In the genomic region with DNA sequence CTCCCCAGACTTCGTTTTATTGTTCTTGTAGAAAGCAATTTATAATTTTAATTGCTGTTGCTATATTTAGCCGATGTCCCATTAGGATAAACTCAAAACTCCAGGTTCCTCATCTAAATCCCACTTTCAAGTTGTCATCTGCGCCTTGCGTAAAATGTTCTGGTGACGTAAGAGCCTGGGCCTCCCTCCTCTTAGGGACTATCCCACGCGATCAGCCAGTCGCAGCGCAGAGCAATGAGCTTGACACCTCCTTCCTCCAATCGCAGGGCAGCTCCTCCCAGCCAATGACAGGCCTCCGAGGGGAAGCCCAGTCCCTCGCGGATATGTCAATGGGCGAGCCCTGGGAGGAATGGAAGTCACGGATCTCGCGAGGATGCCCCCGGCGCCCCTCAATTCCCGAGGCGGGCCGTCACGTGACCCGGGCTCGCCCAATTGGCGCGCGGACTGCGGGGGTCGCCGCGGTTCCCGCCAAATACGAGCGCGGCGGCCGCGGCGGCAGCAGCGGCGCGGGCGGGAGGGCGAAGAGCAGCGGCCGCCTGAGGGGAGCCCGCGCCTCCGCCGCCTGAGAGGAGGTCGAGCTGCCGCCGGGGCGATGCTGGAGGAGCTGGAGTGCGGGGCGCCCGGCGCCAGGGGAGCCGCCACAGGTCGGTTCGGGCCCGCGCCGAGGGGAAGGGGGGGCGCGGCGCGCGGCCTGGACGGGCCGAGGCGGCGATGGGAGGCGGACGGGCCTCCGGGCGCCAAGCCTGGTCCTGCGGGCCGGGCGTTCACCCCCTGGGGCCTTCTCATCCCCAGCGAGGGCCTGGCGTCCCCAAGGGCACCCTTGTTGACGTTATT, we compare ENCODE assay signal across 8 cellular contexts. TPM values are rescaled to one million over a fixed set of nuclear protein-coding genes. Genes with fewer than 3 reads are reported as not detected.
A peak's percentile ranks its signal among the peaks of the same experiment; 100 is the strongest.
DNase-seq lines count a peak whose midpoint lies in the region; ATAC-seq and TF ChIP-seq lines count a peak whose summit lies in the region.

A gene with protein sequence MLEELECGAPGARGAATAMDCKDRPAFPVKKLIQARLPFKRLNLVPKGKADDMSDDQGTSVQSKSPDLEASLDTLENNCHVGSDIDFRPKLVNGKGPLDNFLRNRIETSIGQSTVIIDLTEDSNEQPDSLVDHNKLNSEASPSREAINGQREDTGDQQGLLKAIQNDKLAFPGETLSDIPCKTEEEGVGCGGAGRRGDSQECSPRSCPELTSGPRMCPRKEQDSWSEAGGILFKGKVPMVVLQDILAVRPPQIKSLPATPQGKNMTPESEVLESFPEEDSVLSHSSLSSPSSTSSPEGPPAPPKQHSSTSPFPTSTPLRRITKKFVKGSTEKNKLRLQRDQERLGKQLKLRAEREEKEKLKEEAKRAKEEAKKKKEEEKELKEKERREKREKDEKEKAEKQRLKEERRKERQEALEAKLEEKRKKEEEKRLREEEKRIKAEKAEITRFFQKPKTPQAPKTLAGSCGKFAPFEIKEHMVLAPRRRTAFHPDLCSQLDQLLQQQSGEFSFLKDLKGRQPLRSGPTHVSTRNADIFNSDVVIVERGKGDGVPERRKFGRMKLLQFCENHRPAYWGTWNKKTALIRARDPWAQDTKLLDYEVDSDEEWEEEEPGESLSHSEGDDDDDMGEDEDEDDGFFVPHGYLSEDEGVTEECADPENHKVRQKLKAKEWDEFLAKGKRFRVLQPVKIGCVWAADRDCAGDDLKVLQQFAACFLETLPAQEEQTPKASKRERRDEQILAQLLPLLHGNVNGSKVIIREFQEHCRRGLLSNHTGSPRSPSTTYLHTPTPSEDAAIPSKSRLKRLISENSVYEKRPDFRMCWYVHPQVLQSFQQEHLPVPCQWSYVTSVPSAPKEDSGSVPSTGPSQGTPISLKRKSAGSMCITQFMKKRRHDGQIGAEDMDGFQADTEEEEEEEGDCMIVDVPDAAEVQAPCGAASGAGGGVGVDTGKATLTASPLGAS (plus strand): TSS at position 470 of the 834 bp plus-strand sequence. CDS start 123 bp downstream, at position 593.

- DNase-seq in BJ (ENCODE audit: low read depth) (peak; percentile 99), NCI-H526 treated with DMSO at 0.1 percent for 48 hours (lab: John Stamatoyannopoulos, UW) (peak; percentile 95), coronary artery (ENCODE audit: low spot score) (peak; percentile 100), left colon (peak; percentile 99 to 100)
- DNase-seq in activated CD4-positive, alpha-beta T cell treated with anti-CD3 and anti-CD28 coated beads, Interleukin-2, amount 10 ng/mL, durations not matched to agents 24 days and 14 days: peak; percentile 100
- DNase-seq in stimulated activated CD4-positive, alpha-beta T cell treated with anti-CD3 and anti-CD28 coated beads, Interleukin-1b, Interleukin-23, amount 100 ng/mL, for 48 hours: peak; percentile 100

- TF ChIP-seq CTCF in BJ (IDR thresholded peaks at IDR 0.05; ENCODE audit: insufficient read depth, low read depth, low read length) (no peak), coronary artery (IDR thresholded peaks at IDR 0.05) (no peak)

- H3K9me3 Mint-ChIP-seq in activated CD4-positive, alpha-beta T cell treated with anti-CD3 and anti-CD28 coated beads, Interleukin-2, amount 10 ng/mL, durations not matched to agents 24 days and 14 days: no peaks in the 10 kb centered on the region

- H3K27ac ChIP-seq in coronary artery: peak within 1 kb of the TSS; percentile 89 to 92

- POLR2A ChIA-PET in BJ (lab: Charles Lee): no interaction called here

- H3K4me3 ChIP-seq in BJ (ENCODE audit: low read depth, low read length): peak within 1 kb of the TSS; percentile 83
- peak within 1 kb of the TSS; percentile 79 for H3K4me3 ChIP-seq in coronary artery

- peaks cover 35% of the 10 kb centered on the region for H3K36me3 Mint-ChIP-seq in activated CD4-positive, alpha-beta T cell treated with anti-CD3 and anti-CD28 coated beads, Interleukin-2, amount 10 ng/mL, durations not matched to agents 24 days and 14 days (ENCODE audit: low read depth)

- intact Hi-C loops in activated CD4-positive, alpha-beta T cell treated with anti-CD3 and anti-CD28 coated beads, Interleukin-2, amount 10 ng/mL, durations not matched to agents 24 days and 14 days (cut with micrococcal nuclease): loop anchor here (1.0 to 5.0 kb wide), 4 partner anchors 55 to 155 kb away; a partner anchor contains a TSS
- intact Hi-C loops in left colon (cut with DNase I, micrococcal nuclease): no loop called here

- ATAC-seq in GM19324 (IDR thresholded peaks at IDR 0.05; ENCODE audit: low FRiP score, unreplicated experiment): peak; percentile 74
- peak; percentile 58 for ATAC-seq in HG03469 (IDR thresholded peaks at IDR 0.05; ENCODE audit: unreplicated experiment)
- ATAC-seq in left colon: peak; percentile 88

- H3K4me3 Mint-ChIP-seq in activated CD4-positive, alpha-beta T cell treated with anti-CD3 and anti-CD28 coated beads, Interleukin-2, amount 10 ng/mL, durations not matched to agents 24 days and 14 days: peak within 1 kb of the TSS; percentile 98

- peaks cover 44% of the 10 kb centered on the region for H3K4me1 Mint-ChIP-seq in activated CD4-positive, alpha-beta T cell treated with anti-CD3 and anti-CD28 coated beads, Interleukin-2, amount 10 ng/mL, durations not matched to agents 24 days and 14 days

- no peaks in the 10 kb centered on the region for H3K27me3 Mint-ChIP-seq in activated CD4-positive, alpha-beta T cell treated with anti-CD3 and anti-CD28 coated beads, Interleukin-2, amount 10 ng/mL, durations not matched to agents 24 days and 14 days

- peak within 1 kb of the TSS; percentile 94 for H3K27ac Mint-ChIP-seq in activated CD4-positive, alpha-beta T cell treated with anti-CD3 and anti-CD28 coated beads, Interleukin-2, amount 10 ng/mL, durations not matched to agents 24 days and 14 days

- no peaks in the 10 kb centered on the region for H3K27me3 ChIP-seq in BJ (ENCODE audit: control insufficient read depth, insufficient read depth, low read length)

- CTCF ChIA-PET in BJ (lab: Yijun Ruan, JAX): interaction anchor here (0.7 to 1.1 kb wide), 8 partner anchors 8 to 123 kb away, joined by 3 to 4 read pairs (median 3); no protein-coding TSS in a partner anchor

- H3K36me3 ChIP-seq in BJ (ENCODE audit: control insufficient read depth, insufficient read depth, low read length): no peaks in the 10 kb centered on the region

RNA-seq across cellular contexts. Expression of the gene that starts here (rescaled TPM):
- 6.3 and 11.4 TPM in 2 replicates for polyA plus RNA-seq in BJ (2011; rRNA removed)
- 5.9 and 8.5 TPM in 2 replicates for polyA minus RNA-seq in BJ (2011; rRNA and poly(A)+ RNA removed)
- total RNA-seq in activated CD4-positive, alpha-beta T cell treated with anti-CD3 and anti-CD28 coated beads, Interleukin-2, amount 10 ng/mL, durations not matched to agents 24 days and 14 days: 99.4 and 103 TPM in 2 replicates
- 10 to 100 TPM in 1 of 2 donors, 1 to 10 TPM in 1; 10.0 to 15.5 TPM for total RNA-seq in left colon

Comparison
In these comparisons a context has a peak if more than half of its experiments do, and no peak if none do; other contexts are left out.
1. Peak in every context shown above with its lines: DNase-seq, ATAC-seq, H3K4me3 ChIP-seq and H3K27ac ChIP-seq.